Comparison of ENCODE assay signal across 34 cellular contexts in the genomic region with DNA sequence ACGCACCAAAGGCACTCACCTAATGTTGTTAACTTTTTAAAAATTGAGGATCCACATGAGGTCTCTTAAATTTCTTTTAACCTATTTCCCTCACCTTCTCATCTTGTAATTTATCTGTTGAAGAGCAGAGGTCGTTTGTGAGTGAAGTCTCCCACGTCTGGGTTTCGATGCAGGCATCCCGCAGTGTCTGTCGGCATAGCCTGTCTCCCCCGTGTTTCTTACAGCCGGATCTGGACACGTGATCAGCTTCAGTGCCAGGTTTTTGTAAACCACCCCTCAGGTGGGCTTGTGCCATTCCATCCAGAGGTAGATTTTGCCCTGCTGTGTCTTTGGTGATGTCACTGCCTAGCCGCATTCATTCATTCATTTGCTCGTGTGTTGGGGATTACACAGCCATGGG. TPM values are rescaled to one million over a fixed set of nuclear protein-coding genes. Genes with fewer than 3 reads are reported as not detected.
"Had no signal": no experiment of that assay in that cellular context is flagged by ENCODE, and none has a peak within 500 bp of the region (broad histone marks: within the 10 kb centered on the region; RNA-seq: fewer than 3 reads in every experiment).

No MANE protein-coding gene starts in this region.

- ATAC-seq: activated CD4-positive, alpha-beta T cell treated with anti-CD3 and anti-CD28 coated beads for 36 hours; activated CD8-positive, alpha-beta memory T cell treated with anti-CD3 and anti-CD28 coated beads, Interleukin-2, amount 10 ng/mL, durations not matched to agents 7 days and 5 days; activated CD8-positive, alpha-beta T cell treated with anti-CD3 and anti-CD28 coated beads, Interleukin-2, amount 10 ng/mL, durations not matched to agents 7 days and 5 days; activated naive CD4-positive, alpha-beta T cell treated with anti-CD3 and anti-CD28 coated beads, Interleukin-2, amount 50 U/mL, for 72 hours; activated T-cell treated with anti-CD3 and anti-CD28 coated beads, Interleukin-2, amount 50 U/mL, for 72 hours; effector memory CD8-positive, alpha-beta T cell; foreskin keratinocyte; gastrocnemius medialis; heart right ventricle; T-cell had no signal

- FAIRE-seq: bronchial epithelial cell, colon had no signal

- H3K4me1 ChIP-seq: ascending aorta, esophagus muscularis mucosa, foreskin keratinocyte, gastrocnemius medialis had no signal

- H3K9me3 Mint-ChIP-seq: activated CD4-positive, alpha-beta memory T cell treated with anti-CD3 and anti-CD28 coated beads for 36 hours; activated CD4-positive, alpha-beta T cell treated with anti-CD3 and anti-CD28 coated beads, Interleukin-2, amount 10 ng/mL, durations not matched to agents 24 days and 14 days; activated naive CD4-positive, alpha-beta T cell treated with anti-CD3 and anti-CD28 coated beads, Interleukin-2, amount 10 ng/mL, durations not matched to agents 7 days and 5 days; activated naive CD4-positive, alpha-beta T cell treated with anti-CD3 and anti-CD28 coated beads, Interleukin-2, amount 50 U/mL, for 72 hours; activated naive CD8-positive, alpha-beta T cell treated with anti-CD3 and anti-CD28 coated beads, Interleukin-2, amount 10 ng/mL, durations not matched to agents 7 days and 5 days; activated T-cell treated with anti-CD3 and anti-CD28 coated beads, Interleukin-2, amount 50 U/mL, for 24 hours; activated T-cell treated with anti-CD3 and anti-CD28 coated beads, Interleukin-2, amount 50 U/mL, for 72 hours; effector memory CD8-positive, alpha-beta T cell; T-cell had no signal

- H3K9me3 ChIP-seq: ascending aorta, esophagus muscularis mucosa, gastrocnemius medialis, heart right ventricle had no signal

- H3K4me3 ChIP-seq: ascending aorta, esophagus muscularis mucosa, gastrocnemius medialis, heart right ventricle had no signal

- H3K36me3 Mint-ChIP-seq: activated CD4-positive, alpha-beta memory T cell treated with anti-CD3 and anti-CD28 coated beads for 36 hours; activated CD8-positive, alpha-beta memory T cell treated with anti-CD3 and anti-CD28 coated beads, Interleukin-2, amount 10 ng/mL, durations not matched to agents 7 days and 5 days; activated naive CD4-positive, alpha-beta T cell treated with anti-CD3 and anti-CD28 coated beads, Interleukin-2, amount 10 ng/mL, durations not matched to agents 7 days and 5 days; activated naive CD4-positive, alpha-beta T cell treated with anti-CD3 and anti-CD28 coated beads, Interleukin-2, amount 50 U/mL, for 72 hours; activated naive CD8-positive, alpha-beta T cell treated with anti-CD3 and anti-CD28 coated beads, Interleukin-2, amount 10 ng/mL, durations not matched to agents 7 days and 5 days; T-cell had no signal

- H3K27ac ChIP-seq: ascending aorta, brain microvascular endothelial cell, esophagus muscularis mucosa, foreskin keratinocyte, gastrocnemius medialis, heart right ventricle had no signal

- DNase-seq: activated CD4-positive, alpha-beta memory T cell treated with anti-CD3 and anti-CD28 coated beads for 36 hours; activated CD4-positive, alpha-beta T cell treated with anti-CD3 and anti-CD28 coated beads for 36 hours; activated CD4-positive, alpha-beta T cell treated with anti-CD3 and anti-CD28 coated beads, Interleukin-2, amount 10 ng/mL, durations not matched to agents 24 days and 14 days; activated CD4-positive, CD25-positive, alpha-beta regulatory T cell; activated CD4-positive, CD25-positive, alpha-beta regulatory T cell treated with anti-CD3 and anti-CD28 coated beads, Interleukin-2, amount 50 U/mL, for 72 hours; activated CD8-positive, alpha-beta memory T cell treated with anti-CD3 and anti-CD28 coated beads, Interleukin-2, amount 10 ng/mL, durations not matched to agents 7 days and 5 days; activated CD8-positive, alpha-beta memory T cell treated with anti-CD3 and anti-CD28 coated beads, Interleukin-2, amount 50 U/mL, for 48 hours; activated CD8-positive, alpha-beta T cell treated with anti-CD3 and anti-CD28 coated beads, Interleukin-2, amount 10 ng/mL, durations not matched to agents 7 days and 5 days; activated gamma-delta T cell; activated naive CD4-positive, alpha-beta T cell; activated naive CD4-positive, alpha-beta T cell treated with anti-CD3 and anti-CD28 coated beads, Interleukin-2, amount 10 ng/mL, durations not matched to agents 7 days and 5 days; activated naive CD8-positive, alpha-beta T cell treated with anti-CD3 and anti-CD28 coated beads, Interleukin-2, amount 10 ng/mL, durations not matched to agents 7 days and 5 days; activated T-cell treated with anti-CD3 and anti-CD28 coated beads for 4 hours; activated T-cell treated with anti-CD3 and anti-CD28 coated beads, Interleukin-2, amount 50 U/mL, for 24 hours; activated T-cell treated with anti-CD3 and anti-CD28 coated beads, Interleukin-2, amount 50 U/mL, for 72 hours; brain microvascular endothelial cell; caudate nucleus; cortex of kidney; dermis blood vessel endothelial cell; effector CD4-positive, alpha-beta T cell; effector memory CD8-positive, alpha-beta T cell; erythroblast; foreskin keratinocyte; gastrocnemius medialis; heart right ventricle; T-cell; T-helper 2 cell had no signal

- H3K27ac Mint-ChIP-seq: activated CD4-positive, alpha-beta memory T cell treated with anti-CD3 and anti-CD28 coated beads for 36 hours; activated CD4-positive, alpha-beta T cell treated with anti-CD3 and anti-CD28 coated beads for 36 hours; activated CD4-positive, alpha-beta T cell treated with anti-CD3 and anti-CD28 coated beads, Interleukin-2, amount 10 ng/mL, durations not matched to agents 24 days and 14 days; activated CD8-positive, alpha-beta memory T cell treated with anti-CD3 and anti-CD28 coated beads, Interleukin-2, amount 10 ng/mL, durations not matched to agents 7 days and 5 days; activated CD8-positive, alpha-beta T cell treated with anti-CD3 and anti-CD28 coated beads, Interleukin-2, amount 10 ng/mL, durations not matched to agents 7 days and 5 days; activated naive CD4-positive, alpha-beta T cell treated with anti-CD3 and anti-CD28 coated beads, Interleukin-2, amount 10 ng/mL, durations not matched to agents 7 days and 5 days; activated naive CD4-positive, alpha-beta T cell treated with anti-CD3 and anti-CD28 coated beads, Interleukin-2, amount 50 U/mL, for 72 hours; activated naive CD8-positive, alpha-beta T cell treated with anti-CD3 and anti-CD28 coated beads, Interleukin-2, amount 10 ng/mL, durations not matched to agents 7 days and 5 days; activated T-cell treated with anti-CD3 and anti-CD28 coated beads, Interleukin-2, amount 50 U/mL, for 24 hours; activated T-cell treated with anti-CD3 and anti-CD28 coated beads, Interleukin-2, amount 50 U/mL, for 72 hours; effector memory CD8-positive, alpha-beta T cell; T-cell had no signal

- H3K36me3 ChIP-seq: ascending aorta, brain microvascular endothelial cell, esophagus muscularis mucosa, gastrocnemius medialis, heart right ventricle had no signal

- H3K4me3 Mint-ChIP-seq: activated CD4-positive, alpha-beta memory T cell treated with anti-CD3 and anti-CD28 coated beads for 36 hours; activated CD4-positive, alpha-beta T cell treated with anti-CD3 and anti-CD28 coated beads for 36 hours; activated CD4-positive, alpha-beta T cell treated with anti-CD3 and anti-CD28 coated beads, Interleukin-2, amount 10 ng/mL, durations not matched to agents 24 days and 14 days; activated CD8-positive, alpha-beta memory T cell treated with anti-CD3 and anti-CD28 coated beads, Interleukin-2, amount 10 ng/mL, durations not matched to agents 7 days and 5 days; activated CD8-positive, alpha-beta T cell treated with anti-CD3 and anti-CD28 coated beads, Interleukin-2, amount 10 ng/mL, durations not matched to agents 7 days and 5 days; activated naive CD4-positive, alpha-beta T cell treated with anti-CD3 and anti-CD28 coated beads, Interleukin-2, amount 10 ng/mL, durations not matched to agents 7 days and 5 days; activated naive CD8-positive, alpha-beta T cell treated with anti-CD3 and anti-CD28 coated beads, Interleukin-2, amount 10 ng/mL, durations not matched to agents 7 days and 5 days; activated T-cell treated with anti-CD3 and anti-CD28 coated beads, Interleukin-2, amount 50 U/mL, for 24 hours; activated T-cell treated with anti-CD3 and anti-CD28 coated beads, Interleukin-2, amount 50 U/mL, for 72 hours; effector memory CD8-positive, alpha-beta T cell; T-cell had no signal

RNA-seq across cellular contexts. Expression of a gene that starts 16.1 kb away (rescaled TPM):
- total RNA-seq: activated CD4-positive, alpha-beta memory T cell treated with anti-CD3 and anti-CD28 coated beads for 36 hours; activated CD4-positive, alpha-beta T cell treated with anti-CD3 and anti-CD28 coated beads for 36 hours; activated CD4-positive, alpha-beta T cell treated with anti-CD3 and anti-CD28 coated beads, Interleukin-2, amount 10 ng/mL, durations not matched to agents 24 days and 14 days; activated CD8-positive, alpha-beta memory T cell treated with anti-CD3 and anti-CD28 coated beads for 36 hours; activated CD8-positive, alpha-beta memory T cell treated with anti-CD3 and anti-CD28 coated beads, Interleukin-2, amount 10 ng/mL, durations not matched to agents 7 days and 5 days; activated CD8-positive, alpha-beta T cell treated with anti-CD3 and anti-CD28 coated beads, Interleukin-2, amount 10 ng/mL, durations not matched to agents 7 days and 5 days; activated naive CD4-positive, alpha-beta T cell treated with anti-CD3 and anti-CD28 coated beads, Interleukin-2, amount 50 U/mL, for 72 hours; activated naive CD8-positive, alpha-beta T cell treated with anti-CD3 and anti-CD28 coated beads, Interleukin-2, amount 10 ng/mL, durations not matched to agents 7 days and 5 days; activated T-cell treated with anti-CD3 and anti-CD28 coated beads, Interleukin-2, amount 50 U/mL, for 72 hours; ascending aorta; bronchial epithelial cell; chondrocyte; dermis blood vessel endothelial cell; esophagus muscularis mucosa; foreskin keratinocyte; gastrocnemius medialis; heart right ventricle; T-cell had no signal
- polyA plus RNA-seq: foreskin keratinocyte, heart right ventricle had no signal

RNA-seq across cellular contexts. Expression of a gene that starts 25.1 kb away (rescaled TPM):
- total RNA-seq: activated CD4-positive, alpha-beta memory T cell treated with anti-CD3 and anti-CD28 coated beads for 36 hours; activated CD4-positive, alpha-beta T cell treated with anti-CD3 and anti-CD28 coated beads for 36 hours; activated CD4-positive, alpha-beta T cell treated with anti-CD3 and anti-CD28 coated beads, Interleukin-2, amount 10 ng/mL, durations not matched to agents 24 days and 14 days; activated CD8-positive, alpha-beta memory T cell treated with anti-CD3 and anti-CD28 coated beads for 36 hours; activated CD8-positive, alpha-beta memory T cell treated with anti-CD3 and anti-CD28 coated beads, Interleukin-2, amount 10 ng/mL, durations not matched to agents 7 days and 5 days; activated CD8-positive, alpha-beta T cell treated with anti-CD3 and anti-CD28 coated beads, Interleukin-2, amount 10 ng/mL, durations not matched to agents 7 days and 5 days; activated naive CD4-positive, alpha-beta T cell treated with anti-CD3 and anti-CD28 coated beads, Interleukin-2, amount 50 U/mL, for 72 hours; activated naive CD8-positive, alpha-beta T cell treated with anti-CD3 and anti-CD28 coated beads, Interleukin-2, amount 10 ng/mL, durations not matched to agents 7 days and 5 days; activated T-cell treated with anti-CD3 and anti-CD28 coated beads, Interleukin-2, amount 50 U/mL, for 72 hours; ascending aorta; bronchial epithelial cell; chondrocyte; dermis blood vessel endothelial cell; esophagus muscularis mucosa; foreskin keratinocyte; gastrocnemius medialis; heart right ventricle; T-cell had no signal
- polyA plus RNA-seq: foreskin keratinocyte had no signal
